In the genomic region with DNA sequence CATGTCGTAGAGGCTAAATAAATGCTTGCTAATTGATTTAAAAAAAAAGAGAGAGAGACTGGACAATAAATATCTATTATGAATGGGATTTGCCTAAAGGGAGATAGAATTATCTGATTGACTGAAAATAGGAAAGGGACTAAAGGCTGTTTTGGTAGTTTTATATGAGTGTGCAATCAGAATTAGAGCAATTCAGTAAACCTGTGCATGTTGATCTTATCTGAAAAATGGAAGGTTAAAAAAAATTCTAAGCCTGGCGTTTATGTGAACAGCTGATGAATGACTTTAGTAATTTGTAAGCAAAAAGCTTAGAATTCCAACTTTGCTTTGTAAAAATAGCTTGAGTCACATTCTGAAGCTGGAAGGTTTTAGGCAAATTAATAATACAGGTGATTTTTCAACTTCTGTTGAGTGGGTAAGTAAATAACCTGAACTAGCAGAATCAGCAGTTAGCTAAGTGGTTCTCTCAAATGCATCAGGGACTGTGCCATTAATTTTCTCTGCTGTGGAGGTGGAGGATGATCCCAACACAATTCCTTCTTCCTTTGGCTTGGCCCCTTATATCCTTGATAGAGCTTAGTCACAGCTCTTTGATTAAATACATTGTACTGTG, we compare ENCODE assay signal across 28 cellular contexts.
"Had no signal": no experiment of that assay in that cellular context is flagged by ENCODE, and none has a peak within 500 bp of the region (broad histone marks: within the 10 kb centered on the region; RNA-seq: fewer than 3 reads in every experiment).

No MANE protein-coding gene starts in this region.

- DNase-seq: activated B cell treated with CpG ODN at 0.5 μM for 24 hours; activated CD4-positive, alpha-beta T cell treated with anti-CD3 and anti-CD28 coated beads for 1 hour; activated CD4-positive, alpha-beta T cell treated with anti-CD3 and anti-CD28 coated beads, Interleukin-2, amount 10 ng/mL, durations not matched to agents 24 days and 14 days; activated CD4-positive, alpha-beta T cell treated with anti-CD3 and anti-CD28 coated beads, Interleukin-2, amount 50 U/mL, for 48 hours; activated CD8-positive, alpha-beta memory T cell treated with anti-CD3 and anti-CD28 coated beads for 24 hours; activated effector memory CD4-positive, alpha-beta T cell treated with anti-CD3 and anti-CD28 coated beads, Interleukin-2, amount 50 U/mL, for 16 hours; activated naive CD4-positive, alpha-beta T cell treated with Interleukin-2 at 50 U/mL for 16 hours; activated naive CD8-positive, alpha-beta T cell treated with anti-CD3 and anti-CD28 coated beads, Interleukin-2, amount 50 U/mL, for 24 hours; activated T-cell treated with anti-CD3 and anti-CD28 coated beads, Interleukin-2, amount 50 U/mL, for 4 hours; amygdala; brain microvascular endothelial cell; Kasumi-1; KBM-7; NCI-H1048; NCI-H1417 treated with DMSO at 0.1 percent for 48 hours; NCI-H1694; NCI-H2029; NCI-H2107; NCI-H524 treated with DMSO at 0.1 percent for 48 hours; NCI-H748 treated with DMSO at 0.1 percent for 48 hours; Peyer's patch; Right ventricle myocardium superior; SJCRH30; T-helper 17 cell; T-helper 9 cell had no signal

- H3K4me1 ChIP-seq: Peyer's patch, SJCRH30 had no signal

- H3K36me3 Mint-ChIP-seq: activated naive CD4-positive, alpha-beta T cell treated with anti-CD3 and anti-CD28 coated beads, Interleukin-2, amount 50 U/mL, for 72 hours had no signal

- H3K36me3 ChIP-seq: brain microvascular endothelial cell, cardiac muscle cell, Peyer's patch, SJCRH30 had no signal

- H3K4me3 Mint-ChIP-seq: activated B cell treated with CpG ODN at 0.5 μM for 24 hours; activated CD4-positive, alpha-beta T cell treated with anti-CD3 and anti-CD28 coated beads, Interleukin-2, amount 10 ng/mL, durations not matched to agents 24 days and 14 days; activated naive CD8-positive, alpha-beta T cell treated with anti-CD3 and anti-CD28 coated beads, Interleukin-2, amount 50 U/mL, for 24 hours; activated T-cell treated with anti-CD3 and anti-CD28 coated beads, Interleukin-2, amount 50 U/mL, for 4 hours; T-helper 17 cell had no signal

- ATAC-seq: activated naive CD4-positive, alpha-beta T cell treated with anti-CD3 and anti-CD28 coated beads, Interleukin-2, amount 50 U/mL, for 72 hours; activated naive CD8-positive, alpha-beta T cell treated with anti-CD3 and anti-CD28 coated beads, Interleukin-2, amount 50 U/mL, for 24 hours; activated T-cell treated with anti-CD3 and anti-CD28 coated beads, Interleukin-2, amount 50 U/mL, for 4 hours; T-helper 17 cell had no signal

- H3K27ac ChIP-seq: brain microvascular endothelial cell, cardiac muscle cell, Peyer's patch, RWPE1, SJCRH30 had no signal

- H3K27me3 ChIP-seq: brain microvascular endothelial cell, cardiac muscle cell, Peyer's patch, SJCRH30 had no signal

- H3K27ac Mint-ChIP-seq: activated B cell treated with CpG ODN at 0.5 μM for 24 hours; activated CD4-positive, alpha-beta T cell treated with anti-CD3 and anti-CD28 coated beads, Interleukin-2, amount 10 ng/mL, durations not matched to agents 24 days and 14 days; activated naive CD4-positive, alpha-beta T cell treated with anti-CD3 and anti-CD28 coated beads, Interleukin-2, amount 50 U/mL, for 72 hours; activated naive CD8-positive, alpha-beta T cell treated with anti-CD3 and anti-CD28 coated beads, Interleukin-2, amount 50 U/mL, for 24 hours; T-helper 17 cell had no signal

- H3K9me3 Mint-ChIP-seq: activated B cell treated with CpG ODN at 0.5 μM for 24 hours; activated CD4-positive, alpha-beta T cell treated with anti-CD3 and anti-CD28 coated beads, Interleukin-2, amount 10 ng/mL, durations not matched to agents 24 days and 14 days; activated naive CD4-positive, alpha-beta T cell treated with anti-CD3 and anti-CD28 coated beads, Interleukin-2, amount 50 U/mL, for 72 hours; activated naive CD8-positive, alpha-beta T cell treated with anti-CD3 and anti-CD28 coated beads, Interleukin-2, amount 50 U/mL, for 24 hours; activated T-cell treated with anti-CD3 and anti-CD28 coated beads, Interleukin-2, amount 50 U/mL, for 4 hours had no signal

- H3K4me3 ChIP-seq: cardiac muscle cell, Peyer's patch, SJCRH30 had no signal

- H3K9me3 ChIP-seq: Peyer's patch, SJCRH30 had no signal

- H3K4me1 Mint-ChIP-seq: activated B cell treated with CpG ODN at 0.5 μM for 24 hours had no signal
